ENCODE assay signal across 1 cellular context in the genomic region with DNA sequence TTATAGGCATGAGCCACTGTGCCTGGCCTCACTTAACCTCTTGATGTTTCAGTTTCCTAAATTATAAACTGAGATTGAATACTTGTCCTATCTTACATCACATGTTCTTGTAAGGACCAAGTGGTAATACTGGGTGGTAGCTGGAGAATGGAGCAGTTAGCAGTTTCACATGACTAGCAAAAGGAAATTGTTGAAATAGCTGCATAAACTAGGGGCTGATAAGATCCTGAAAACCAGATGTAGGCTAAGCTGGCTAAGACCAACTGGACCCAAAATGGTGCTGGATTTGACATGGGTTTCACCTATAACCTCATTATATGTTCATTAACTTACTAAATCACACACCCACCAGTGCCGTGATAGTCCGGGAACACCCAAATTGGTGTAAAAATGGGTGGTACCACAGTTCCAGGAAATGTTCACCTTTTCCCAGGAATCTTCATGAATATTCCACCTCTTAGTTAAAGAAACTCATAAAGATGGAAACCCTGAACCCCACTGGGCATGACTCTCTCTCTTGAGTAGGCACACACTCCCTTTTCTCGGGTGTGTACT.
TF ChIP-seq lines count a peak whose summit lies in the region.

A gene with protein sequence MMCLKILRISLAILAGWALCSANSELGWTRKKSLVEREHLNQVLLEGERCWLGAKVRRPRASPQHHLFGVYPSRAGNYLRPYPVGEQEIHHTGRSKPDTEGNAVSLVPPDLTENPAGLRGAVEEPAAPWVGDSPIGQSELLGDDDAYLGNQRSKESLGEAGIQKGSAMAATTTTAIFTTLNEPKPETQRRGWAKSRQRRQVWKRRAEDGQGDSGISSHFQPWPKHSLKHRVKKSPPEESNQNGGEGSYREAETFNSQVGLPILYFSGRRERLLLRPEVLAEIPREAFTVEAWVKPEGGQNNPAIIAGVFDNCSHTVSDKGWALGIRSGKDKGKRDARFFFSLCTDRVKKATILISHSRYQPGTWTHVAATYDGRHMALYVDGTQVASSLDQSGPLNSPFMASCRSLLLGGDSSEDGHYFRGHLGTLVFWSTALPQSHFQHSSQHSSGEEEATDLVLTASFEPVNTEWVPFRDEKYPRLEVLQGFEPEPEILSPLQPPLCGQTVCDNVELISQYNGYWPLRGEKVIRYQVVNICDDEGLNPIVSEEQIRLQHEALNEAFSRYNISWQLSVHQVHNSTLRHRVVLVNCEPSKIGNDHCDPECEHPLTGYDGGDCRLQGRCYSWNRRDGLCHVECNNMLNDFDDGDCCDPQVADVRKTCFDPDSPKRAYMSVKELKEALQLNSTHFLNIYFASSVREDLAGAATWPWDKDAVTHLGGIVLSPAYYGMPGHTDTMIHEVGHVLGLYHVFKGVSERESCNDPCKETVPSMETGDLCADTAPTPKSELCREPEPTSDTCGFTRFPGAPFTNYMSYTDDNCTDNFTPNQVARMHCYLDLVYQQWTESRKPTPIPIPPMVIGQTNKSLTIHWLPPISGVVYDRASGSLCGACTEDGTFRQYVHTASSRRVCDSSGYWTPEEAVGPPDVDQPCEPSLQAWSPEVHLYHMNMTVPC (N-terminal part only) (plus strand): TSS at position 505 of the 555 bp plus-strand sequence. CDS start 93,148 bp downstream, outside the sequence.

TF ChIP-seq in GM23338, 12 proteins besides CTCF, POLR2A, EP300 and RAD21 (continued from another document):
- TF ChIP-seq EZH2 (IDR thresholded peaks at IDR 0.05; ENCODE audit: low read depth, unreplicated experiment) (no peak), REST (IDR thresholded peaks at IDR 0.05; ENCODE audit: unreplicated experiment) (no peak), NANOG (IDR thresholded peaks at IDR 0.05; ENCODE audit: borderline replicate concordance) (no peak), JUNB (IDR thresholded peaks at IDR 0.05; ENCODE audit: unreplicated experiment) (no peak), ZNF114 (CRISPR knock-in tag; IDR thresholded peaks at IDR 0.05) (no peak), POLR2AphosphoS5 (IDR thresholded peaks at IDR 0.05; ENCODE audit: low read depth) (no peak), EZH2phosphoT487 (IDR thresholded peaks at IDR 0.05; ENCODE audit: unreplicated experiment) (no peak), ETS1 (IDR thresholded peaks at IDR 0.05) (no peak)
- TF ChIP-seq, protein P1, sequence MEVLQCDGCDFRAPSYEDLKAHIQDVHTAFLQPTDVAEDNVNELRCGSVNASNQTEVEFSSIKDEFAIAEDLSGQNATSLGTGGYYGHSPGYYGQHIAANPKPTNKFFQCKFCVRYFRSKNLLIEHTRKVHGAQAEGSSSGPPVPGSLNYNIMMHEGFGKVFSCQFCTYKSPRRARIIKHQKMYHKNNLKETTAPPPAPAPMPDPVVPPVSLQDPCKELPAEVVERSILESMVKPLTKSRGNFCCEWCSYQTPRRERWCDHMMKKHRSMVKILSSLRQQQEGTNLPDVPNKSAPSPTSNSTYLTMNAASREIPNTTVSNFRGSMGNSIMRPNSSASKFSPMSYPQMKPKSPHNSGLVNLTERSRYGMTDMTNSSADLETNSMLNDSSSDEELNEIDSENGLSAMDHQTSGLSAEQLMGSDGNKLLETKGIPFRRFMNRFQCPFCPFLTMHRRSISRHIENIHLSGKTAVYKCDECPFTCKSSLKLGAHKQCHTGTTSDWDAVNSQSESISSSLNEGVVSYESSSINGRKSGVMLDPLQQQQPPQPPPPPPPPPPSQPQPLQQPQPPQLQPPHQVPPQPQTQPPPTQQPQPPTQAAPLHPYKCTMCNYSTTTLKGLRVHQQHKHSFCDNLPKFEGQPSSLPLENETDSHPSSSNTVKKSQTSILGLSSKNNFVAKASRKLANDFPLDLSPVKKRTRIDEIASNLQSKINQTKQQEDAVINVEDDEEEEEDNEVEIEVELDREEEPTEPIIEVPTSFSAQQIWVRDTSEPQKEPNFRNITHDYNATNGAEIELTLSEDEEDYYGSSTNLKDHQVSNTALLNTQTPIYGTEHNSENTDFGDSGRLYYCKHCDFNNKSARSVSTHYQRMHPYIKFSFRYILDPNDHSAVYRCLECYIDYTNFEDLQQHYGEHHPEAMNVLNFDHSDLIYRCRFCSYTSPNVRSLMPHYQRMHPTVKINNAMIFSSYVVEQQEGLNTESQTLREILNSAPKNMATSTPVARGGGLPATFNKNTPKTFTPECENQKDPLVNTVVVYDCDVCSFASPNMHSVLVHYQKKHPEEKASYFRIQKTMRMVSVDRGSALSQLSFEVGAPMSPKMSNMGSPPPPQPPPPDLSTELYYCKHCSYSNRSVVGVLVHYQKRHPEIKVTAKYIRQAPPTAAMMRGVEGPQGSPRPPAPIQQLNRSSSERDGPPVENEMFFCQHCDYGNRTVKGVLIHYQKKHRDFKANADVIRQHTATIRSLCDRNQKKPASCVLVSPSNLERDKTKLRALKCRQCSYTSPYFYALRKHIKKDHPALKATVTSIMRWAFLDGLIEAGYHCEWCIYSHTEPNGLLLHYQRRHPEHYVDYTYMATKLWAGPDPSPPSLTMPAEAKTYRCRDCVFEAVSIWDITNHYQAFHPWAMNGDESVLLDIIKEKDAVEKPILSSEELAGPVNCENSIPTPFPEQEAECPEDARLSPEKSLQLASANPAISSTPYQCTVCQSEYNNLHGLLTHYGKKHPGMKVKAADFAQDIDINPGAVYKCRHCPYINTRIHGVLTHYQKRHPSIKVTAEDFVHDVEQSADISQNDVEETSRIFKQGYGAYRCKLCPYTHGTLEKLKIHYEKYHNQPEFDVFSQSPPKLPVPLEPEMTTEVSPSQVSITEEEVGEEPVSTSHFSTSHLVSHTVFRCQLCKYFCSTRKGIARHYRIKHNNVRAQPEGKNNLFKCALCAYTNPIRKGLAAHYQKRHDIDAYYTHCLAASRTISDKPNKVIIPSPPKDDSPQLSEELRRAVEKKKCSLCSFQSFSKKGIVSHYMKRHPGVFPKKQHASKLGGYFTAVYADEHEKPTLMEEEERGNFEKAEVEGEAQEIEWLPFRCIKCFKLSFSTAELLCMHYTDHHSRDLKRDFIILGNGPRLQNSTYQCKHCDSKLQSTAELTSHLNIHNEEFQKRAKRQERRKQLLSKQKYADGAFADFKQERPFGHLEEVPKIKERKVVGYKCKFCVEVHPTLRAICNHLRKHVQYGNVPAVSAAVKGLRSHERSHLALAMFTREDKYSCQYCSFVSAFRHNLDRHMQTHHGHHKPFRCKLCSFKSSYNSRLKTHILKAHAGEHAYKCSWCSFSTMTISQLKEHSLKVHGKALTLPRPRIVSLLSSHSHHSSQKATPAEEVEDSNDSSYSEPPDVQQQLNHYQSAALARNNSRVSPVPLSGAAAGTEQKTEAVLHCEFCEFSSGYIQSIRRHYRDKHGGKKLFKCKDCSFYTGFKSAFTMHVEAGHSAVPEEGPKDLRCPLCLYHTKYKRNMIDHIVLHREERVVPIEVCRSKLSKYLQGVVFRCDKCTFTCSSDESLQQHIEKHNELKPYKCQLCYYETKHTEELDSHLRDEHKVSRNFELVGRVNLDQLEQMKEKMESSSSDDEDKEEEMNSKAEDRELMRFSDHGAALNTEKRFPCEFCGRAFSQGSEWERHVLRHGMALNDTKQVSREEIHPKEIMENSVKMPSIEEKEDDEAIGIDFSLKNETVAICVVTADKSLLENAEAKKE (CRISPR knock-in tag; IDR thresholded peaks at IDR 0.05), result no peak
